In genomic region chr1:210373878-210374599, GRCh38 we compare ENCODE assay signal across 1 cellular context.
TF ChIP-seq lines count a peak whose summit lies in the region.

No MANE protein-coding gene starts in this region.

TF ChIP-seq in GM23338, 12 proteins besides CTCF, POLR2A, EP300 and RAD21 (continued from another document):
- TF ChIP-seq JUNB (IDR thresholded peaks at IDR 0.05; ENCODE audit: unreplicated experiment) (peak; percentile 17), CREB1 (CRISPR knock-in tag; IDR thresholded peaks at IDR 0.05; ENCODE audit: low read depth) (peak; percentile 76), EZH2 (IDR thresholded peaks at IDR 0.05; ENCODE audit: low read depth, unreplicated experiment) (no peak), ETS1 (IDR thresholded peaks at IDR 0.05) (peak; percentile 85)
